ENCODE assay signal across 1 cellular context in genomic region chr15:65638107-65638506, GRCh38.
TF ChIP-seq lines count a peak whose summit lies in the region.

No MANE protein-coding gene starts in this region.

TF ChIP-seq in HCT116, 20 proteins besides CTCF, POLR2A, EP300 and RAD21:
- TF ChIP-seq POLR2AphosphoS5 (IDR thresholded peaks at IDR 0.05; ENCODE audit: low read depth, low read length) (no peak), YY1 (IDR thresholded peaks at IDR 0.05; ENCODE audit: extremely low read depth, insufficient replicate concordance, low read depth, low read length) (no peak), SP1 (IDR thresholded peaks at IDR 0.05; ENCODE audit: low read depth) (no peak), SIN3A (IDR thresholded peaks at IDR 0.05; ENCODE audit: low read depth) (no peak), SRF (IDR thresholded peaks at IDR 0.05; ENCODE audit: low read depth) (no peak), MAX (IDR thresholded peaks at IDR 0.05) (no peak), ZBTB33 (IDR thresholded peaks at IDR 0.05; ENCODE audit: extremely low read depth, insufficient replicate concordance, low read length) (no peak), EGR1 (IDR thresholded peaks at IDR 0.05; ENCODE audit: low read depth) (no peak), ELF1 (IDR thresholded peaks at IDR 0.05; ENCODE audit: borderline replicate concordance, low read depth) (no peak), CBX3 (IDR thresholded peaks at IDR 0.05; ENCODE audit: low read depth) (no peak), FOSL1 (IDR thresholded peaks at IDR 0.05; ENCODE audit: low read depth) (no peak)
